Comparison of ENCODE assay signal across 18 cellular contexts in the genomic region with DNA sequence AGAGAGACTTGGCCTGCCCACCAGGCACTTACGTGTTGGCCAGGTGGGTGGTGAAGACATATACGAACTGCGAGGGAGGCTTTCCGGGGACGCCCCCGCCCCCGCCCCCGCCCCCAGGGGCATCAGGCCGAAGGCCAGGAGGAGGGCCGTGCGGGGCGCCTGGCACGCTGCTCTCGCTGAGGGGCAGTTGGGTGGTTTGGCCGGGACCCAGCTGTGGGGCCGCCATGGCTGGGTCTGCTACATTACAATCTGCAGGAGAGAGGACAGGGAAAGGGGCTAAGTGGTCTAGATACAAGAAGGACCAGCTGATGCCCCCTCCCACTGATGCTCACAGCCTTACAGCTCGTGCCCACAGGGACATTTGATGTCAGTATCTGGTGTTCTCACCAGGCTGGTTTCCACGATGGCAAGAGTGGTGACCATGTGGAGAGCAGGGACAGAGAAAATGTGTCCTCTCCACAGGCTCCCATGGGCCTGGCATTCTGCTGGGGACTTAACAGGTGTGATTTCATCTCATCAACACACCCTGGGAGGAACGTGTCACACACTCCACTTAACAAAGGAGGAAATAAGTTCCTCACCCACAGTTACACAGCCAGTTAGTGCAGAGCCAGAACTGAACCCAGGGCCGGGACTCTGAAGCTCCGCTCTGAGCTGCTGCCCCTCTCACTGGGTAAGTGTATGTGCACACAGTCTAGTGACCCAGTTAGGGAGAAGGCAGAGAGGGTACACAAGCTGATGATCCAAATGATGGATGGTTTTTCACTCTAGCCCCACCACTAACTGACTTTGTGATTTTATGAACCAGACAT. TPM values are rescaled to one million over a fixed set of nuclear protein-coding genes. Genes with fewer than 3 reads are reported as not detected.
DNase-seq lines count a peak whose midpoint lies in the region; ATAC-seq and TF ChIP-seq lines count a peak whose summit lies in the region.
"Had no signal": no experiment of that assay in that cellular context is flagged by ENCODE, and none has a peak within 500 bp of the region (broad histone marks: within the 10 kb centered on the region; RNA-seq: fewer than 3 reads in every experiment).

No MANE protein-coding gene starts in this region.

- intact Hi-C loops in left ventricle myocardium superior (cut with micrococcal nuclease) = no loop called here
- intact Hi-C loops in left cardiac atrium (cut with DNase I) = loop anchor here in 1 of 2 donors (5.0 kb wide), 1 partner anchor 39 kb away; no protein-coding TSS in a partner anchor
- intact Hi-C loops in esophagus muscularis mucosa (cut with DNase I) = loop anchor here (5.0 kb wide), 1 partner anchor 39 kb away; no protein-coding TSS in a partner anchor

- peaks cover 6% of the 10 kb centered on the region for H3F3A ChIP-seq in smooth muscle cell (ENCODE audit: low read depth)

- H3K79me2 ChIP-seq in smooth muscle cell (ENCODE audit: low read depth) = peaks cover 50% of the 10 kb centered on the region

- H3K4me1 ChIP-seq in esophagus muscularis mucosa = peaks cover 14 to 54% (median 35%) of the 10 kb centered on the region in 4 donors
- H3K4me1 ChIP-seq in stomach smooth muscle (ENCODE audit: control insufficient read depth, insufficient read depth, low read length) = peaks cover 30% of the 10 kb centered on the region
- H3K4me1 ChIP-seq in smooth muscle cell (ENCODE audit: low read depth) = peaks cover 14% of the 10 kb centered on the region

- peak overlapping the region in 3 of 4 donors; percentile 13 to 56 (median 55) for H3K27ac ChIP-seq in esophagus muscularis mucosa (replicated peaks in 1 of 4)
- peak overlapping the region; percentile 58 for H3K27ac ChIP-seq in stomach smooth muscle (ENCODE audit: low read length)
- H3K27ac ChIP-seq in smooth muscle cell (ENCODE audit: low read depth) = no peak overlapping the region

- TF ChIP-seq EP300 in esophagus muscularis mucosa (IDR thresholded peaks at IDR 0.05) = no peak

- H3K27ac Mint-ChIP-seq in activated T-helper 17 cell treated with anti-CD3 and anti-CD28 coated beads, Interleukin-2, amount 50 U/mL, for 72 hours = no peak overlapping the region
- H3K27ac Mint-ChIP-seq: CD8-positive, alpha-beta T cell had no signal

- peaks cover 73% of the 10 kb centered on the region for H3K36me3 Mint-ChIP-seq in activated T-helper 17 cell treated with anti-CD3 and anti-CD28 coated beads, Interleukin-2, amount 50 U/mL, for 72 hours (ENCODE audit: low read depth)

- no peak overlapping the region for H3K4me3 ChIP-seq in esophagus muscularis mucosa
- H3K4me3 ChIP-seq in stomach smooth muscle (ENCODE audit: low read length in 2 of 2) = no peak overlapping the region
- H3K4me3 ChIP-seq in smooth muscle cell = no peak overlapping the region
- H3K4me3 ChIP-seq: K562 had no signal

- H3K36me3 ChIP-seq in esophagus muscularis mucosa = peaks cover 42 to 100% (median 96%) of the 10 kb centered on the region in 4 donors
- peaks cover 35 to 40% of the 10 kb centered on the region in 2 donors for H3K36me3 ChIP-seq in stomach smooth muscle (ENCODE audit: control insufficient read depth in 2 of 2, insufficient read depth in 2 of 2, low read length in 2 of 2)
- peaks cover 3% of the 10 kb centered on the region for H3K36me3 ChIP-seq in smooth muscle cell (ENCODE audit: low read depth)

- H3K9me3 ChIP-seq in esophagus muscularis mucosa (no peaks in the 10 kb centered on the region), stomach smooth muscle (ENCODE audit: control insufficient read depth in 2 of 2, low read length in 2 of 2) (no peaks in the 10 kb centered on the region), smooth muscle cell (replicated peaks; ENCODE audit: low read depth) (no peaks in the 10 kb centered on the region)

- H2AFZ ChIP-seq in smooth muscle cell (ENCODE audit: low read depth) = no peak overlapping the region

- peaks cover 13% of the 10 kb centered on the region for H3K4me1 Mint-ChIP-seq in activated T-helper 17 cell treated with anti-CD3 and anti-CD28 coated beads, Interleukin-2, amount 50 U/mL, for 72 hours

- H3K9me3 Mint-ChIP-seq in activated T-helper 17 cell treated with anti-CD3 and anti-CD28 coated beads, Interleukin-2, amount 50 U/mL, for 72 hours = no peaks in the 10 kb centered on the region
- H3K9me3 Mint-ChIP-seq: CD8-positive, alpha-beta T cell had no signal

- H4K20me1 ChIP-seq in smooth muscle cell (ENCODE audit: low read depth) = peaks cover 93% of the 10 kb centered on the region

- WGBS in esophagus muscularis mucosa = 50% methylated on average over 3 of the region's 21 CpGs
- 94% methylated on average over 15 of the region's 21 CpGs for WGBS in smooth muscle cell (ENCODE audit: low lambda C conversion rate)

- H3K4me3 Mint-ChIP-seq in activated T-helper 17 cell treated with anti-CD3 and anti-CD28 coated beads, Interleukin-2, amount 50 U/mL, for 72 hours = no peak overlapping the region
- H3K4me3 Mint-ChIP-seq: CD8-positive, alpha-beta T cell had no signal

- in situ Hi-C loops in G401 (cut with HindIII; ENCODE audit: low sequenced_read_pairs) = no loop called here

- H3K9ac ChIP-seq in stomach smooth muscle (ENCODE audit: low read length in 2 of 2) = no peak overlapping the region
- H3K9ac ChIP-seq in smooth muscle cell (ENCODE audit: low read depth) = no peak overlapping the region

- TF ChIP-seq CTCF in esophagus muscularis mucosa (IDR thresholded peaks at IDR 0.05) (no peak), smooth muscle cell (IDR thresholded peaks at IDR 0.05; ENCODE audit: borderline replicate concordance, insufficient read depth, poor library complexity, severe bottlenecking) (no peak)

- H3K27me3 ChIP-seq in esophagus muscularis mucosa = no peaks in the 10 kb centered on the region
- no peaks in the 10 kb centered on the region for H3K27me3 ChIP-seq in stomach smooth muscle (ENCODE audit: control insufficient read depth in 1 of 2, insufficient read depth in 2 of 2, low read length in 2 of 2)
- no peaks in the 10 kb centered on the region for H3K27me3 ChIP-seq in smooth muscle cell (ENCODE audit: low read depth)

- TF ChIP-seq POLR2A in esophagus muscularis mucosa (IDR thresholded peaks at IDR 0.05; ENCODE audit: low read depth) = no peak

- no peak overlapping the region for H3K4me2 ChIP-seq in smooth muscle cell

- no peaks in the 10 kb centered on the region for H3K27me3 Mint-ChIP-seq in activated T-helper 17 cell treated with anti-CD3 and anti-CD28 coated beads, Interleukin-2, amount 50 U/mL, for 72 hours

- ATAC-seq in left ventricle myocardium superior (no peak), left cardiac atrium (no peak), GM19463 (IDR thresholded peaks at IDR 0.05; ENCODE audit: unreplicated experiment) (no peak)
- no peak for ATAC-seq in activated T-helper 17 cell treated with anti-CD3 and anti-CD28 coated beads, Interleukin-2, amount 50 U/mL, for 72 hours (replicated peaks)
- ATAC-seq: CD8-positive, alpha-beta T cell; HCT116; K562 had no signal

- DNase-seq in left ventricle myocardium superior (peak; percentile 28), left cardiac atrium (no peak), G401 (ENCODE audit: low spot score) (peak; percentile 93), esophagus muscularis mucosa (ENCODE audit: extremely low spot score) (no peak), smooth muscle cell (lab: John Stamatoyannopoulos, UW; ENCODE audit: unreplicated experiment) (no peak)
- DNase-seq: CD8-positive, alpha-beta T cell; MV-4-11; NCI-H1417; NCI-H1930; NCI-H446; NK-92 treated with Interleukin-12 subunit alpha and Interleukin-12 subunit beta, amount 100 ng/mL, for 24 hours; OCI-M1 had no signal

RNA-seq across cellular contexts. Expression of a gene that starts 19.7 kb away (rescaled TPM):
- total RNA-seq in left ventricle myocardium superior = not detected
- not detected for total RNA-seq in left cardiac atrium
- not detected in 2 replicates for total RNA-seq in G401 (2014; rRNA removed; shearing (Covaris generic))
- under 1 TPM in 1 of 4 donors, not detected in 3; 0.17 TPM for total RNA-seq in esophagus muscularis mucosa
- total RNA-seq in smooth muscle cell = not detected in 2 replicates
- 1.6 TPM in 1 of 2 replicates, not detected in the other for polyA plus RNA-seq in smooth muscle cell
- total RNA-seq in activated T-helper 17 cell treated with anti-CD3 and anti-CD28 coated beads, Interleukin-2, amount 50 U/mL, for 72 hours = 10 to 100 TPM in 1 of 2 donors, 1 to 10 TPM in 1; 8.0 to 20.2 TPM
- total RNA-seq: K562, SK-MEL-5 had no signal

RNA-seq across cellular contexts. Expression of a gene that starts 22.3 kb away (rescaled TPM):
- total RNA-seq in left ventricle myocardium superior (44.7 TPM), left cardiac atrium (10 to 100 TPM; 39.8 to 41.3 TPM), esophagus muscularis mucosa (10 to 100 TPM; 19.1 to 66.2 (median 42.7) TPM), smooth muscle cell (10.5 and 10.8 TPM in 2 replicates)
- 10.2 and 13.4 TPM in 2 replicates for total RNA-seq in G401 (2014; rRNA removed; shearing (Covaris generic))
- polyA plus RNA-seq in smooth muscle cell = 11.4 and 19.0 TPM in 2 replicates
- total RNA-seq in activated T-helper 17 cell treated with anti-CD3 and anti-CD28 coated beads, Interleukin-2, amount 50 U/mL, for 72 hours = 10 to 100 TPM; 30.2 to 49.6 TPM

RNA-seq across cellular contexts. Expression of a gene that starts 52.7 kb away (rescaled TPM):
- total RNA-seq in left ventricle myocardium superior = not detected
- total RNA-seq in left cardiac atrium = not detected
- not detected in 2 replicates for total RNA-seq in G401 (2014; rRNA removed; shearing (Covaris generic))
- not detected for total RNA-seq in esophagus muscularis mucosa
- total RNA-seq in smooth muscle cell = not detected in 2 replicates
- 1.4 and 2.5 TPM in 2 replicates for polyA plus RNA-seq in smooth muscle cell
- total RNA-seq in activated T-helper 17 cell treated with anti-CD3 and anti-CD28 coated beads, Interleukin-2, amount 50 U/mL, for 72 hours = 1 to 10 TPM in 1 of 2 donors, under 1 TPM in 1; 0.43 to 7.1 TPM
- total RNA-seq: CD8-positive, alpha-beta T cell; K562; SK-MEL-5 had no signal
- polyA plus RNA-seq: K562 had no signal

Comparison
In these comparisons a context has a peak if more than half of its experiments do, and no peak if none do; other contexts are left out.
1. DNase-seq: peak in left ventricle myocardium superior (single experiment) and G401 (single experiment); none in left cardiac atrium (single experiment), esophagus muscularis mucosa (single experiment) and smooth muscle cell (single experiment).